Comparison of ENCODE assay signal across 28 cellular contexts in the genomic region with DNA sequence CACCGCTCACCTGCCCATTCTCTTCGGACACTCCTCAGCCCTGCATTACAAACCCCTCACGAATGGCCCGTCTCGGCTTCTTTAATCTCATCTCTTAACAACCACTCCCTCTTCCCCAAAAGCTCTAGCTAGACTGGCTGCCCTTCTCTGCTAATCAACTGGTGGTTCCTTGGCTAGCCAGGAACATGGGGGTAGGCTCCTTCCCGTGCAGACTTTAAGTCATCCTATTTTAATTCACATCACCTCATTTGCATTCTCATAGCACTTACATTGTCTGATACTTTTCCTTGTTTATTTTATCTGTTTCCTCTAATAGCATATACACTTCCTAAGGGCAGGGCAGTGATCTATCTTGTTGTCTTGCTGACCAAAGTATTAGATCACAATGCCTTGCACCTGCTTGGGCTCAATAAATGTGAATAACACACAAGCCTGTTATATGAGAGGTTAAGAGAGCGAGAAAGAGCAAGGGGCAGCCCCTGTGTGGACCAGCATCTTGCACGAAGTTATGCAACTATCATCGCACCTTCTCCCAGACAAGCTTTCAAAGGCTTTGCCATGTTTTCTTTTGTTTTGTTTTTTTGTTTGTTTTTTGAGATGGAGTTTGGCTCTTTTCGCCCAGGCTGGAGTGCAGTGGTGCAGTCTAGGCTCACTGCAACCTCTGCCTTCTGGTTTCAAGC.
DNase-seq lines count a peak whose midpoint lies in the region; ATAC-seq, FAIRE-seq and TF ChIP-seq lines count a peak whose summit lies in the region.
"Had no signal": no experiment of that assay in that cellular context is flagged by ENCODE, and none has a peak within 500 bp of the region (broad histone marks: within the 10 kb centered on the region; RNA-seq: fewer than 3 reads in every experiment).

No MANE protein-coding gene starts in this region.

- H3K4me1 Mint-ChIP-seq in effector memory CD8-positive, alpha-beta T cell (ENCODE audit: low read depth in 2 of 2) = peaks cover 11 to 13% of the 10 kb centered on the region in 2 donors

- H3K36me3 ChIP-seq in HUES48 (ENCODE audit: control insufficient read depth, insufficient read depth, low read length) = peaks cover 34% of the 10 kb centered on the region
- H3K36me3 ChIP-seq in MM.1S (replicated peaks; ENCODE audit: insufficient read depth, low read length) = peaks cover 14% of the 10 kb centered on the region

- no peaks in the 10 kb centered on the region for H3K9me2 ChIP-seq in MM.1S (replicated peaks; ENCODE audit: insufficient read depth, low read length)
- H3K9me2 ChIP-seq: SK-N-SH had no signal

- no peaks in the 10 kb centered on the region for H3K27me3 Mint-ChIP-seq in effector memory CD8-positive, alpha-beta T cell
- H3K27me3 Mint-ChIP-seq: CD4-positive, alpha-beta memory T cell had no signal

- H3K4me2 ChIP-seq in MM.1S (ENCODE audit: low read depth, low read length) = no peak overlapping the region
- H3K4me2 ChIP-seq: hepatocyte, SK-N-SH had no signal

- H3K9me3 ChIP-seq in HUES48 (ENCODE audit: control insufficient read depth, insufficient read depth, low read length) = peaks cover 3% of the 10 kb centered on the region; the same call in 1 of the 2 replicates
- no peaks in the 10 kb centered on the region for H3K9me3 ChIP-seq in MM.1S (replicated peaks; ENCODE audit: insufficient read depth, low read length)
- H3K9me3 ChIP-seq: adrenal gland, gastrocnemius medialis, SK-N-SH had no signal

- no peak for ATAC-seq in effector memory CD8-positive, alpha-beta T cell (replicated peaks)
- ATAC-seq: gastrocnemius medialis, HepG2, psoas muscle had no signal

- no peaks in the 10 kb centered on the region for H4K20me1 ChIP-seq in MM.1S (ENCODE audit: insufficient read depth, low read length)

- H3K27ac Mint-ChIP-seq in effector memory CD8-positive, alpha-beta T cell = peak overlapping the region; percentile 3 to 23

- DNase-seq in ELF-1 (ENCODE audit: low read depth, low spot score) (peak; percentile 73), iPS-NIHi7 (ENCODE audit: extremely low spot score) (peak; percentile 69), RCC 7860 (ENCODE audit: low spot score) (no peak), SIG-M5 (lab: John Stamatoyannopoulos, UW) (no peak), MM.1S (no peak)
- no peak for DNase-seq in effector memory CD8-positive, alpha-beta T cell
- DNase-seq: activated CD4-positive, alpha-beta T cell treated with anti-CD3 and anti-CD28 coated beads, Interleukin-2, amount 50 U/mL, for 1 hour; activated CD8-positive, alpha-beta memory T cell treated with anti-CD3 and anti-CD28 coated beads, Interleukin-2, amount 50 U/mL, for 4 hours; activated effector memory CD4-positive, alpha-beta T cell treated with Interleukin-2 at 50 U/mL for 16 hours; adrenal gland; CD4-positive, alpha-beta memory T cell; effector memory CD4-positive, alpha-beta T cell; gastrocnemius medialis; GM23248; Kasumi-1; kidney glomerular epithelial cell; NCI-H1048; NCI-H1930; NCI-H69; psoas muscle; SK-N-SH; stimulated activated CD8-positive, alpha-beta memory T cell treated with anti-CD3 and anti-CD28 coated beads, Interleukin-4, amount 100 ng/mL, for 48 hours; transverse colon had no signal

- no peaks in the 10 kb centered on the region for H3F3A ChIP-seq in MM.1S (ENCODE audit: insufficient read depth, low read length)

- peaks cover 53% of the 10 kb centered on the region for H3K36me3 Mint-ChIP-seq in effector memory CD8-positive, alpha-beta T cell (ENCODE audit: insufficient read depth)

- no peak for FAIRE-seq in RCC 7860 (lab: Jason Lieb, UNC)
- FAIRE-seq: G401.6, HepG2 had no signal

- H3K79me2 ChIP-seq in MM.1S (ENCODE audit: low read length) = peaks cover 8% of the 10 kb centered on the region

- H3K27ac ChIP-seq in HUES48 (ENCODE audit: low read depth, low read length) = peak overlapping the region; percentile 77
- no peak overlapping the region for H3K27ac ChIP-seq in MM.1S (ENCODE audit: low read length)
- H3K27ac ChIP-seq: adrenal gland, gastrocnemius medialis, GM23248, hepatocyte, neutrophil, psoas muscle, transverse colon had no signal

- 0 out of 2 replicates have a peak overlapping the region, but pooled peaks have one; percentile 45 for H3K9ac ChIP-seq in HUES48 (ENCODE audit: low read depth, low read length)
- H3K9ac ChIP-seq in MM.1S (ENCODE audit: low read length) = no peak overlapping the region
- H3K9ac ChIP-seq: GM23248, SK-N-SH had no signal

- H3K4me3 Mint-ChIP-seq in effector memory CD8-positive, alpha-beta T cell = no peak overlapping the region
- H3K4me3 Mint-ChIP-seq: CD4-positive, alpha-beta memory T cell had no signal

- H3K4me3 ChIP-seq in HUES48 (ENCODE audit: low read depth, low read length) (peak overlapping the region; percentile 51; the same call in 1 of the 2 replicates), MM.1S (ENCODE audit: low read length) (no peak overlapping the region)
- H3K4me3 ChIP-seq: adrenal gland, gastrocnemius medialis, GM23248, hepatocyte, psoas muscle, transverse colon had no signal

- peaks cover 0 to 6% of the 10 kb centered on the region in 2 donors for H3K9me3 Mint-ChIP-seq in effector memory CD8-positive, alpha-beta T cell

- H3K4me1 ChIP-seq in HUES48 (ENCODE audit: control insufficient read depth, insufficient read depth, low read length) = peaks cover 19% of the 10 kb centered on the region
- no peaks in the 10 kb centered on the region for H3K4me1 ChIP-seq in MM.1S (ENCODE audit: low read length)
- H3K4me1 ChIP-seq: adrenal gland, gastrocnemius medialis, psoas muscle, transverse colon had no signal

- TF ChIP-seq CTCF in MM.1S (IDR thresholded peaks at IDR 0.05; ENCODE audit: low read length) = no peak

- no peaks in the 10 kb centered on the region for H3K27me3 ChIP-seq in HUES48 (ENCODE audit: control insufficient read depth, insufficient read depth, low read length)
- no peaks in the 10 kb centered on the region for H3K27me3 ChIP-seq in MM.1S (replicated peaks; ENCODE audit: insufficient read depth, low read length)
- H3K27me3 ChIP-seq: adrenal gland, gastrocnemius medialis, hepatocyte, neutrophil, transverse colon had no signal

- H2AFZ ChIP-seq in MM.1S (ENCODE audit: low read length) = no peak overlapping the region
- H2AFZ ChIP-seq: GM23248, hepatocyte had no signal

Comparison
In these comparisons a context has a peak if more than half of its experiments do, and no peak if none do; other contexts are left out.
1. DNase-seq: peak in ELF-1 (single experiment) and iPS-NIHi7 (single experiment); none in effector memory CD8-positive, alpha-beta T cell (0 of 3), RCC 7860 (single experiment), SIG-M5 (single experiment) and MM.1S (single experiment).